ENCODE assay signal across 10 cellular contexts in genomic region chr7:92685146-92686042, GRCh38.
DNase-seq lines count a peak whose midpoint lies in the region; ATAC-seq and TF ChIP-seq lines count a peak whose summit lies in the region.
"Had no signal": no experiment of that assay in that cellular context is flagged by ENCODE, and none has a peak within 500 bp of the region (broad histone marks: within the 10 kb centered on the region; RNA-seq: fewer than 3 reads in every experiment).

No MANE protein-coding gene starts in this region.

- DNase-seq in CD1c-positive myeloid dendritic cell (ENCODE audit: extremely low spot score) (peak; percentile 12), esophagus squamous epithelium (lab: John Stamatoyannopoulos, UW) (no peak), Peyer's patch (no peak), endodermal cell (no peak)
- peak; percentile 13 for DNase-seq in activated CD4-positive, alpha-beta T cell treated with anti-CD3 and anti-CD28 coated beads for 1 hour
- peak; percentile 87 for DNase-seq in activated naive CD4-positive, alpha-beta T cell treated with anti-CD3 and anti-CD28 coated beads, Interleukin-2, amount 10 ng/mL, durations not matched to agents 7 days and 5 days
- peak; percentile 21 to 33 for DNase-seq in stimulated activated CD4-positive, alpha-beta T cell treated with anti-CD3 and anti-CD28 coated beads, Interleukin-15, amount 100 ng/mL, for 1 hour (ENCODE audit: low read depth in 1 of 2, low spot score in 1 of 2)
- DNase-seq: NCI-H774, posterior cingulate gyrus had no signal

- H3K4me3 ChIP-seq in esophagus squamous epithelium (no peak overlapping the region), Peyer's patch (no peak overlapping the region), endodermal cell (ENCODE audit: low read length) (no peak overlapping the region)

- WGBS in esophagus squamous epithelium, 2 donors, result 86 to 90% methylated on average over 6 of the region's 6 CpGs
- WGBS in endodermal cell (ENCODE audit: insufficient coverage in 1 of 2, insufficient read length in 1 of 2), 2 experiments, result 84 to 92% methylated on average over 5 to 6 of the region's 6 CpGs

- H3K9ac ChIP-seq in endodermal cell (ENCODE audit: extremely low read depth, low read length, poor library complexity, severe bottlenecking), result no peak overlapping the region

- no peak for ATAC-seq in HG03159 (IDR thresholded peaks at IDR 0.05; ENCODE audit: unreplicated experiment)

- H3K4me1 ChIP-seq in esophagus squamous epithelium (peaks cover 0 to 16% (median 5%) of the 10 kb centered on the region in 3 donors), Peyer's patch (peaks cover 0 to 28% (median 0%) of the 10 kb centered on the region in 4 donors), endodermal cell (ENCODE audit: control insufficient read depth, insufficient read depth, low read length) (peaks cover 19% of the 10 kb centered on the region)

- no peaks in the 10 kb centered on the region for H3K27me3 ChIP-seq in esophagus squamous epithelium
- H3K27me3 ChIP-seq in Peyer's patch, result no peaks in the 10 kb centered on the region
- no peaks in the 10 kb centered on the region for H3K27me3 ChIP-seq in endodermal cell (ENCODE audit: control insufficient read depth, insufficient read depth, low read length, poor library complexity, severe bottlenecking)

- H3K27ac Mint-ChIP-seq in activated naive CD4-positive, alpha-beta T cell treated with anti-CD3 and anti-CD28 coated beads, Interleukin-2, amount 10 ng/mL, durations not matched to agents 7 days and 5 days, result peak overlapping the region; percentile 93
- H3K27ac Mint-ChIP-seq in endodermal cell, result no peak overlapping the region

- no peaks in the 10 kb centered on the region for H3K27me3 Mint-ChIP-seq in activated naive CD4-positive, alpha-beta T cell treated with anti-CD3 and anti-CD28 coated beads, Interleukin-2, amount 10 ng/mL, durations not matched to agents 7 days and 5 days
- peaks cover 11% of the 10 kb centered on the region for H3K27me3 Mint-ChIP-seq in endodermal cell (ENCODE audit: insufficient read depth)

- TF ChIP-seq POLR2A in esophagus squamous epithelium (IDR thresholded peaks at IDR 0.05) (no peak), Peyer's patch (IDR thresholded peaks at IDR 0.05) (no peak)

- TF ChIP-seq CTCF in esophagus squamous epithelium (IDR thresholded peaks at IDR 0.05), result no peak
- no peak for TF ChIP-seq CTCF in Peyer's patch (IDR thresholded peaks at IDR 0.05)
- TF ChIP-seq CTCF in endodermal cell (conservative IDR thresholded peaks at IDR 0.05), result no peak

- CTCF ChIA-PET in activated naive CD4-positive, alpha-beta T cell treated with anti-CD3 and anti-CD28 coated beads, Interleukin-2, amount 10 ng/mL, durations not matched to agents 7 days and 5 days (lab: Charles Lee), result interaction anchor here (0.9 kb wide), 2 partner anchors 64 to 147 kb away, joined by 3 read pairs; no protein-coding TSS in a partner anchor

- H3K36me3 ChIP-seq in esophagus squamous epithelium (no peaks in the 10 kb centered on the region), Peyer's patch (no peaks in the 10 kb centered on the region), endodermal cell (ENCODE audit: control insufficient read depth, insufficient read depth, low read length) (peaks cover 11% of the 10 kb centered on the region)

- no peaks in the 10 kb centered on the region for H3K9me3 ChIP-seq in esophagus squamous epithelium
- no peaks in the 10 kb centered on the region for H3K9me3 ChIP-seq in Peyer's patch
- no peaks in the 10 kb centered on the region for H3K9me3 ChIP-seq in endodermal cell (ENCODE audit: control insufficient read depth, low read length)

- H3K36me3 Mint-ChIP-seq in activated naive CD4-positive, alpha-beta T cell treated with anti-CD3 and anti-CD28 coated beads, Interleukin-2, amount 10 ng/mL, durations not matched to agents 7 days and 5 days, result peaks cover 82% of the 10 kb centered on the region
- H3K36me3 Mint-ChIP-seq in endodermal cell (ENCODE audit: low read depth), result peaks cover 6% of the 10 kb centered on the region

- intact Hi-C loops in esophagus squamous epithelium (cut with DNase I), result no loop called here

- H3K4me1 Mint-ChIP-seq in activated naive CD4-positive, alpha-beta T cell treated with anti-CD3 and anti-CD28 coated beads, Interleukin-2, amount 10 ng/mL, durations not matched to agents 7 days and 5 days, result peaks cover 97% of the 10 kb centered on the region
- H3K4me1 Mint-ChIP-seq in endodermal cell, result peaks cover 46% of the 10 kb centered on the region

- H3K27ac ChIP-seq in esophagus squamous epithelium, result no peak overlapping the region
- peak overlapping the region in 1 of 4 donors; percentile 7 for H3K27ac ChIP-seq in Peyer's patch
- H3K27ac ChIP-seq in endodermal cell (ENCODE audit: low read depth, low read length), result no peak overlapping the region

- H3K9me3 Mint-ChIP-seq in activated naive CD4-positive, alpha-beta T cell treated with anti-CD3 and anti-CD28 coated beads, Interleukin-2, amount 10 ng/mL, durations not matched to agents 7 days and 5 days, result peaks cover 26% of the 10 kb centered on the region
- peaks cover 1% of the 10 kb centered on the region for H3K9me3 Mint-ChIP-seq in endodermal cell

- peak overlapping the region; percentile 19 for H3K4me3 Mint-ChIP-seq in activated naive CD4-positive, alpha-beta T cell treated with anti-CD3 and anti-CD28 coated beads, Interleukin-2, amount 10 ng/mL, durations not matched to agents 7 days and 5 days
- no peak overlapping the region for H3K4me3 Mint-ChIP-seq in endodermal cell

Comparison
In these comparisons a context has a peak if more than half of its experiments do, and no peak if none do; other contexts are left out.
1. DNase-seq: peak in CD1c-positive myeloid dendritic cell (single experiment), activated CD4-positive, alpha-beta T cell treated with anti-CD3 and anti-CD28 coated beads for 1 hour (single experiment), activated naive CD4-positive, alpha-beta T cell treated with anti-CD3 and anti-CD28 coated beads, Interleukin-2, amount 10 ng/mL, durations not matched to agents 7 days and 5 days (single experiment) and stimulated activated CD4-positive, alpha-beta T cell treated with anti-CD3 and anti-CD28 coated beads, Interleukin-15, amount 100 ng/mL, for 1 hour (2 of 2); none in esophagus squamous epithelium (single experiment), Peyer's patch (0 of 3) and endodermal cell (single experiment).